Comparison of ENCODE assay signal across 1 cellular context in genomic region chr2:126890136-126890961, GRCh38.
TF ChIP-seq lines count a peak whose summit lies in the region.

No MANE protein-coding gene starts in this region.

TF ChIP-seq in HepG2, 621 proteins besides CTCF, POLR2A, EP300 and RAD21:
- peak; percentile 14; the same call in 1 of the 2 replicates for TF ChIP-seq CREB1 (IDR thresholded peaks at IDR 0.05)
- no peak for TF ChIP-seq CREB1 (CRISPR knock-in tag; IDR thresholded peaks at IDR 0.05)
- no peak for TF ChIP-seq YEATS4 (CRISPR knock-in tag; IDR thresholded peaks at IDR 0.05; ENCODE audit: borderline replicate concordance)
